Comparison of ENCODE assay signal across 17 cellular contexts in the genomic region with DNA sequence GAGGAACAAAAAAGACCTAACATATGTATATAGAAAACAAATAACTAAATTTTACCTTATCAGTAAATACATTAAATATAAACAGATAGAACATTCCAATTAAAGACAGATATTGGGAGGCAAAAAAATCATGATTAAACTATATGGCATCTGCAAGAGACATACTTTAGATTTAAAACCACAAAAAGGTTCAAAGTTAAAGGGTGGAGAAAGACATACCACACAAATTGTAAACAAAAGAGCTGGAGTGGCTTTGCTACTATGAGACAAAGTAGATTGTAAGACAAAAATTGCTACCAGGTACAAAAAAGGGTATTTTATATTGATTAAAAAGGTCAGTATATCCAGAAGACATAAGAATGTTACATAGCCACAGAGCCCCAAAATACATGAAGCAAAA.
A peak's percentile ranks its signal among the peaks of the same experiment; 100 is the strongest.
DNase-seq lines count a peak whose midpoint lies in the region; ATAC-seq and TF ChIP-seq lines count a peak whose summit lies in the region.
"Had no signal": no experiment of that assay in that cellular context is flagged by ENCODE, and none has a peak within 500 bp of the region (broad histone marks: within the 10 kb centered on the region; RNA-seq: fewer than 3 reads in every experiment).

No MANE protein-coding gene starts in this region.

- ATAC-seq in DND-41 (ENCODE audit: insufficient read depth, low read depth), result peak; percentile 67; the same call in 2 of the 3 replicates
- ATAC-seq in HG02588 (IDR thresholded peaks at IDR 0.05; ENCODE audit: unreplicated experiment), result no peak
- ATAC-seq: CD8-positive, alpha-beta T cell had no signal

- no peak overlapping the region for H3K27ac ChIP-seq in DND-41 (ENCODE audit: low read length)
- H3K27ac ChIP-seq: C4-2B, HL-60 had no signal

- H4K20me1 ChIP-seq in DND-41 (ENCODE audit: insufficient read depth, low read length), result no peaks in the 10 kb centered on the region

- H3K36me3 ChIP-seq in DND-41 (ENCODE audit: insufficient read depth, low read length), result no peaks in the 10 kb centered on the region

- H3K4me3 ChIP-seq in AG10803 (ENCODE audit: low read length) (no peak overlapping the region), DND-41 (ENCODE audit: low read depth in 1 of 2, low read length in 2 of 2) (no peak overlapping the region), fibroblast of villous mesenchyme (ENCODE audit: low read depth, low read length) (no peak overlapping the region)

- peaks cover 18% of the 10 kb centered on the region for H3K4me1 ChIP-seq in DND-41 (ENCODE audit: insufficient read depth, low read length)

- no peak for TF ChIP-seq CTCF in AG10803 (conservative IDR thresholded peaks at IDR 0.05; ENCODE audit: low read length)
- TF ChIP-seq CTCF in DND-41 (IDR thresholded peaks at IDR 0.05; ENCODE audit: borderline replicate concordance, extremely low read depth, low read length, poor library complexity, severe bottlenecking), result no peak
- TF ChIP-seq CTCF in fibroblast of villous mesenchyme (IDR thresholded peaks at IDR 0.05; ENCODE audit: insufficient read depth, low read depth, low read length), result no peak
- TF ChIP-seq CTCF in glutamatergic neuron (IDR thresholded peaks at IDR 0.05; ENCODE audit: partially characterized antibody, unreplicated experiment), result no peak

- no peak overlapping the region for H3K4me3 Mint-ChIP-seq in glutamatergic neuron (ENCODE audit: unreplicated experiment)
- H3K4me3 Mint-ChIP-seq: CD8-positive, alpha-beta T cell; H9 had no signal

- no peaks in the 10 kb centered on the region for H3K4me1 Mint-ChIP-seq in glutamatergic neuron (ENCODE audit: low read depth, unreplicated experiment)
- H3K4me1 Mint-ChIP-seq: IgD-negative memory B cell had no signal

- H3K9me3 ChIP-seq in DND-41 (ENCODE audit: insufficient read depth, low read length, severe bottlenecking), result peaks cover 20% of the 10 kb centered on the region

- H3K9me3 Mint-ChIP-seq in glutamatergic neuron (ENCODE audit: unreplicated experiment), result no peaks in the 10 kb centered on the region

- H3K4me2 ChIP-seq in DND-41 (ENCODE audit: insufficient read depth, low read length), result no peak overlapping the region

- peaks cover 3% of the 10 kb centered on the region for H3K27me3 Mint-ChIP-seq in glutamatergic neuron (ENCODE audit: unreplicated experiment)
- H3K27me3 Mint-ChIP-seq: IgD-negative memory B cell had no signal

- no peak overlapping the region for H2AFZ ChIP-seq in DND-41 (ENCODE audit: low read depth, low read length)

- DNase-seq in AG10803 (ENCODE audit: low read depth), result peak; percentile 17
- DNase-seq in DND-41, result no peak
- DNase-seq in SW480 (ENCODE audit: low spot score), result peak; percentile 64
- peak; percentile 20 for DNase-seq in fibroblast of villous mesenchyme (ENCODE audit: low read depth)
- DNase-seq in glutamatergic neuron, result no peak
- DNase-seq in stimulated activated CD4-positive, alpha-beta T cell treated with anti-CD3 and anti-CD28 coated beads, Interleukin-1b, Interleukin-23, amount 100 ng/mL, for 48 hours, result no peak
- DNase-seq: ACHN; AML-193; Calu3; CD8-positive, alpha-beta T cell; DMS79 treated with DMSO at 0.1 percent for 48 hours; H9; KG1 had no signal

- H3K9ac ChIP-seq in DND-41 (ENCODE audit: low read depth, low read length), result no peak overlapping the region

- H3K27me3 ChIP-seq in DND-41 (ENCODE audit: insufficient read depth, low read length, poor library complexity), result no peaks in the 10 kb centered on the region

- H3K36me3 Mint-ChIP-seq in glutamatergic neuron (ENCODE audit: unreplicated experiment), result no peaks in the 10 kb centered on the region
- H3K36me3 Mint-ChIP-seq: CD8-positive, alpha-beta T cell had no signal

- no peak overlapping the region for H3K27ac Mint-ChIP-seq in glutamatergic neuron (ENCODE audit: unreplicated experiment)
- H3K27ac Mint-ChIP-seq: CD8-positive, alpha-beta T cell; H9; IgD-negative memory B cell had no signal

- no peaks in the 10 kb centered on the region for H3K79me2 ChIP-seq in DND-41 (ENCODE audit: insufficient read depth, low read length)

Comparison
In these comparisons a context has a peak if more than half of its experiments do, and no peak if none do; other contexts are left out.
1. DNase-seq: peak in AG10803 (single experiment), SW480 (single experiment) and fibroblast of villous mesenchyme (single experiment); none in DND-41 (single experiment), glutamatergic neuron (single experiment) and stimulated activated CD4-positive, alpha-beta T cell treated with anti-CD3 and anti-CD28 coated beads, Interleukin-1b, Interleukin-23, amount 100 ng/mL, for 48 hours (single experiment).